Comparison of ENCODE assay signal across 8 cellular contexts in genomic region chr22:50507991-50508884, GRCh38. TPM values are rescaled to one million over a fixed set of nuclear protein-coding genes. Genes with fewer than 3 reads are reported as not detected.
DNase-seq lines count a peak whose midpoint lies in the region; ATAC-seq, FAIRE-seq and TF ChIP-seq lines count a peak whose summit lies in the region.

TSS of gene NCAPH2 (plus strand) at chr22:50508224. CDS start at chr22:50508338, 114 bp downstream.

- WGBS in esophagus, 2 donors, result 1% methylated on average over 51 to 75 of the region's 76 CpGs

- no peak for TF ChIP-seq CTCF in D721Med (IDR thresholded peaks at IDR 0.05; ENCODE audit: insufficient read depth, missing control alignments)

- peak within 1 kb of the TSS; percentile 96 to 100 for H3K27ac ChIP-seq in esophagus (ENCODE audit: low read depth in 2 of 2, low read length in 1 of 2)
- peak within 1 kb of the TSS; percentile 87 to 89 for H3K27ac ChIP-seq in mucosa of rectum (ENCODE audit: low read depth in 2 of 2, low read length in 2 of 2)

- peaks cover 62% of the 10 kb centered on the region for H3K36me3 Mint-ChIP-seq in activated T-cell treated with anti-CD3 and anti-CD28 coated beads, Interleukin-2, amount 50 U/mL, for 24 hours (ENCODE audit: low read depth)

- no peak for FAIRE-seq in D721Med (lab: Jason Lieb, UNC)

- H3K9ac ChIP-seq in mucosa of rectum (ENCODE audit: low read depth in 1 of 2, low read length in 2 of 2), result peak within 1 kb of the TSS; percentile 71 to 93

- H3K4me3 ChIP-seq in esophagus (ENCODE audit: low read depth in 1 of 2, low read length in 2 of 2) (peak within 1 kb of the TSS; percentile 79 to 92), mucosa of rectum (ENCODE audit: low read length in 2 of 2) (peak within 1 kb of the TSS; percentile 80 to 96)

- H3K27ac Mint-ChIP-seq in activated T-cell treated with anti-CD3 and anti-CD28 coated beads, Interleukin-2, amount 50 U/mL, for 24 hours, result peak within 1 kb of the TSS; percentile 98

- peak; percentile 55 for ATAC-seq in GM21515 (IDR thresholded peaks at IDR 0.05; ENCODE audit: unreplicated experiment)

- peaks cover 0 to 26% of the 10 kb centered on the region in 2 donors for H3K36me3 ChIP-seq in esophagus (ENCODE audit: control insufficient read depth in 2 of 2, insufficient read depth in 2 of 2, low read length in 1 of 2)
- H3K36me3 ChIP-seq in mucosa of rectum (ENCODE audit: control insufficient read depth in 2 of 2, insufficient read depth in 2 of 2, low read length in 2 of 2), result peaks cover 7 to 11% of the 10 kb centered on the region in 2 donors

- H3K27me3 Mint-ChIP-seq in activated T-cell treated with anti-CD3 and anti-CD28 coated beads, Interleukin-2, amount 50 U/mL, for 24 hours, result no peaks in the 10 kb centered on the region

- DNase-seq in D721Med (ENCODE audit: insufficient read length, low spot score) (peak; percentile 74), HuH-7 (ENCODE audit: low spot score) (peak; percentile 99), OCI-M1 (lab: John Stamatoyannopoulos, UW) (peak; percentile 97)
- DNase-seq in activated T-cell treated with anti-CD3 and anti-CD28 coated beads, Interleukin-2, amount 50 U/mL, for 24 hours, result peak; percentile 100
- DNase-seq in stimulated activated CD8-positive, alpha-beta memory T cell treated with anti-CD3 and anti-CD28 coated beads, Interleukin-4, amount 100 ng/mL, for 48 hours, result peak; percentile 99

- H3K9me3 ChIP-seq in esophagus (ENCODE audit: control insufficient read depth in 2 of 2, insufficient read depth in 1 of 2, low read depth in 1 of 2, low read length in 1 of 2), result no peaks in the 10 kb centered on the region
- H3K9me3 ChIP-seq in mucosa of rectum (ENCODE audit: control insufficient read depth in 2 of 2, low read length in 2 of 2), result no peaks in the 10 kb centered on the region

- H3K27me3 ChIP-seq in esophagus (ENCODE audit: control insufficient read depth in 1 of 2, insufficient read depth in 2 of 2, low read length in 2 of 2) (no peaks in the 10 kb centered on the region), mucosa of rectum (ENCODE audit: control insufficient read depth in 2 of 2, insufficient read depth in 2 of 2, low read length in 2 of 2) (no peaks in the 10 kb centered on the region)

- peaks cover 10 to 28% of the 10 kb centered on the region in 2 donors for H3K4me1 ChIP-seq in esophagus (ENCODE audit: control insufficient read depth in 2 of 2, insufficient read depth in 2 of 2, low read length in 1 of 2)
- H3K4me1 ChIP-seq in mucosa of rectum (ENCODE audit: control insufficient read depth in 2 of 2, insufficient read depth in 2 of 2, low read length in 2 of 2), result peaks cover 14 to 20% of the 10 kb centered on the region in 2 donors

- H3K4me1 Mint-ChIP-seq in activated T-cell treated with anti-CD3 and anti-CD28 coated beads, Interleukin-2, amount 50 U/mL, for 24 hours (ENCODE audit: low read depth), result peaks cover 24% of the 10 kb centered on the region

- H3K9me3 Mint-ChIP-seq in activated T-cell treated with anti-CD3 and anti-CD28 coated beads, Interleukin-2, amount 50 U/mL, for 24 hours, result no peaks in the 10 kb centered on the region

- H3K4me3 Mint-ChIP-seq in activated T-cell treated with anti-CD3 and anti-CD28 coated beads, Interleukin-2, amount 50 U/mL, for 24 hours, result peak within 1 kb of the TSS; percentile 98

RNA-seq across cellular contexts. Expression of gene NCAPH2, which starts in this region (rescaled TPM):
- polyA plus RNA-seq in esophagus, result 10 to 100 TPM; 32.9 to 35.4 TPM

Comparison
In these comparisons a context has a peak if more than half of its experiments do, and no peak if none do; other contexts are left out.
1. Peak in every context shown above with its lines: DNase-seq, ATAC-seq, H3K4me3 ChIP-seq and H3K27ac ChIP-seq.